In the genomic region with DNA sequence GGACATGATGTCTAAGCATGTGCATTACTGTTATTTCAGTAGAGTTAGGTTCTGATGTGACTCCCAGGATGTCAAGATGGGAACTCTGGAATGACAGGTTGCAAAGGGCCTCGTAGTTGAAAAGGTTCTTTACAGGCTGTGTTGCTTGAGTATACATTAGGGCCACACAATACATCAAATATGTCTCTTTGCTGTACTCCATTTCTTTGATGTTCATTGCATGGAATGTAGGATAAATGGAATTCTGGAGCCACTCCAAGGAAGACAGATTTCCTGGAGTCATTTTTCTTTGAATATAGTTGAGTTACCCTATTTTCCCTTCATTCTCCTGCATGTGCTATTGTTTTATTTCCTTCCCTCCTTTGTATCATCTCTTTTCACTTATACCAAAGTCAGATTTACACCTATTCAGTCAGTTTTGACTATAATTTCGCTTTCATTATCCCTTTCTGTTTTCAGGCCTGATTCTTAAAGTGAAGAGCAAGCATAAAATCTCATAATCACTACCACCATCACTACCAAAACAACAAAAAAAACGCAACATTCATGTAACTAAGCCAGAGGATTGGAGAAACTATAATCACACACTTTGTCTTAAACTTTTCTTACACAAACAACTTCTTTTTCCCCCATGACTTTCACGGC, we compare ENCODE assay signal across 15 cellular contexts.
"Had no signal": no experiment of that assay in that cellular context is flagged by ENCODE, and none has a peak within 500 bp of the region (broad histone marks: within the 10 kb centered on the region; RNA-seq: fewer than 3 reads in every experiment).

No MANE protein-coding gene starts in this region.

- H3K27me3 ChIP-seq: esophagus squamous epithelium, sigmoid colon had no signal

- ATAC-seq: activated CD4-positive, CD25-positive, alpha-beta regulatory T cell treated with anti-CD3 and anti-CD28 coated beads, Interleukin-2, amount 50 U/mL, for 24 hours; left colon; mucosa of descending colon; natural killer cell had no signal

- H3K36me3 Mint-ChIP-seq: type B pancreatic cell had no signal

- H3K4me1 Mint-ChIP-seq: natural killer cell had no signal

- DNase-seq: activated effector memory CD4-positive, alpha-beta T cell treated with anti-CD3 and anti-CD28 coated beads, Interleukin-2, amount 50 U/mL, for 16 hours; activated T-cell treated with anti-CD3 and anti-CD28 coated beads, Interleukin-2, amount 50 U/mL, for 24 hours; amygdala; esophagus squamous epithelium; foreskin melanocyte; head of caudate nucleus; left colon; mucosa of descending colon; natural killer cell; sigmoid colon; stimulated activated naive CD4-positive, alpha-beta T cell had no signal

- H3K9me3 ChIP-seq: esophagus squamous epithelium, mucosa of descending colon, sigmoid colon had no signal

- H3K4me3 ChIP-seq: esophagus squamous epithelium, mucosa of descending colon, sigmoid colon had no signal

- H3K36me3 ChIP-seq: esophagus squamous epithelium, sigmoid colon had no signal

- H3K27ac Mint-ChIP-seq: activated naive CD8-positive, alpha-beta T cell; activated T-cell treated with anti-CD3 and anti-CD28 coated beads, Interleukin-2, amount 50 U/mL, for 24 hours; natural killer cell; T-helper 2 cell treated with Interferon-gamma antibody and Interleukin-4, amounts not matched to agents 5 μg/mL and 100 μg/mL, for 36 hours had no signal

- H3K27ac ChIP-seq: esophagus squamous epithelium, sigmoid colon had no signal

- H3K4me1 ChIP-seq: esophagus squamous epithelium, sigmoid colon had no signal

- H3K9me3 Mint-ChIP-seq: activated T-cell treated with anti-CD3 and anti-CD28 coated beads, Interleukin-2, amount 50 U/mL, for 24 hours; T-helper 2 cell treated with Interferon-gamma antibody and Interleukin-4, amounts not matched to agents 5 μg/mL and 100 μg/mL, for 36 hours had no signal

- H3K4me3 Mint-ChIP-seq: activated naive CD8-positive, alpha-beta T cell; activated T-cell treated with anti-CD3 and anti-CD28 coated beads, Interleukin-2, amount 50 U/mL, for 24 hours; natural killer cell; T-helper 2 cell treated with Interferon-gamma antibody and Interleukin-4, amounts not matched to agents 5 μg/mL and 100 μg/mL, for 36 hours; type B pancreatic cell had no signal

- H3K27me3 Mint-ChIP-seq: activated naive CD8-positive, alpha-beta T cell; activated T-cell treated with anti-CD3 and anti-CD28 coated beads, Interleukin-2, amount 50 U/mL, for 24 hours; type B pancreatic cell had no signal
